ENCODE assay signal across 20 cellular contexts in genomic region chrX:30906726-30907125, GRCh38. TPM values are rescaled to one million over a fixed set of nuclear protein-coding genes. Genes with fewer than 3 reads are reported as not detected.
DNase-seq lines count a peak whose midpoint lies in the region; ATAC-seq, FAIRE-seq and TF ChIP-seq lines count a peak whose summit lies in the region.
"Had no signal": no experiment of that assay in that cellular context is flagged by ENCODE, and none has a peak within 500 bp of the region (broad histone marks: within the 10 kb centered on the region; RNA-seq: fewer than 3 reads in every experiment).

No MANE protein-coding gene starts in this region.

- no peaks in the 10 kb centered on the region for H3K36me3 ChIP-seq in astrocyte (ENCODE audit: insufficient read depth, low read length)
- H3K36me3 ChIP-seq: upper lobe of right lung had no signal

- H3K4me2 ChIP-seq in astrocyte (ENCODE audit: low read length), result peak overlapping the region; percentile 50

- no peaks in the 10 kb centered on the region for H3K36me3 Mint-ChIP-seq in astrocyte (ENCODE audit: low read depth, unreplicated experiment)
- H3K36me3 Mint-ChIP-seq: activated naive CD4-positive, alpha-beta T cell treated with anti-CD3 and anti-CD28 coated beads, Interleukin-2, amount 50 U/mL, for 72 hours; CD4-positive, alpha-beta memory T cell had no signal

- H3K9me3 ChIP-seq in astrocyte (ENCODE audit: insufficient read depth, low read depth, low read length), result no peaks in the 10 kb centered on the region
- H3K9me3 ChIP-seq: upper lobe of right lung had no signal

- H3K4me3 ChIP-seq in astrocyte (ENCODE audit: insufficient read depth, low read depth, low read length), result no peak overlapping the region
- no peak overlapping the region for H3K4me3 ChIP-seq in foreskin fibroblast (ENCODE audit: low read depth in 1 of 2, low read length in 2 of 2)
- H3K4me3 ChIP-seq: upper lobe of right lung had no signal

- FAIRE-seq in astrocyte (lab: Jason Lieb, UNC), result peak; percentile 95

- H2AFZ ChIP-seq in astrocyte (ENCODE audit: low read depth, low read length), result no peak overlapping the region

- no peak overlapping the region for H3K4me3 Mint-ChIP-seq in astrocyte (ENCODE audit: unreplicated experiment)
- H3K4me3 Mint-ChIP-seq: CD4-positive, alpha-beta memory T cell; nephron progenitor cell; stimulated activated naive CD8-positive, alpha-beta T cell treated with anti-CD3 and anti-CD28 coated beads, Interleukin-15, Interleukin-2, amounts not matched to agents 100 ng/mL and 50 ng/mL, for 24 hours had no signal

- no peak for TF ChIP-seq CTCF in astrocyte (IDR thresholded peaks at IDR 0.05; ENCODE audit: insufficient read depth, low read depth, low read length)
- TF ChIP-seq CTCF in foreskin fibroblast (IDR thresholded peaks at IDR 0.05; ENCODE audit: low read depth, low read length), result no peak

- H3K4me1 ChIP-seq in astrocyte (ENCODE audit: insufficient read depth, low read length), result peaks cover 16% of the 10 kb centered on the region
- H3K4me1 ChIP-seq: upper lobe of right lung had no signal

- H3K27me3 Mint-ChIP-seq in astrocyte (ENCODE audit: low read depth, unreplicated experiment), result no peaks in the 10 kb centered on the region

- H3K9me3 Mint-ChIP-seq in astrocyte (ENCODE audit: unreplicated experiment), result peaks cover 2% of the 10 kb centered on the region
- H3K9me3 Mint-ChIP-seq: activated naive CD4-positive, alpha-beta T cell treated with anti-CD3 and anti-CD28 coated beads, Interleukin-2, amount 50 U/mL, for 72 hours; stimulated activated naive CD8-positive, alpha-beta T cell treated with anti-CD3 and anti-CD28 coated beads, Interleukin-15, Interleukin-2, amounts not matched to agents 100 ng/mL and 50 ng/mL, for 24 hours had no signal

- H3K4me1 Mint-ChIP-seq in astrocyte (ENCODE audit: low read depth, unreplicated experiment), result peaks cover 8% of the 10 kb centered on the region
- H3K4me1 Mint-ChIP-seq: nephron progenitor cell had no signal

- H3K27me3 ChIP-seq in astrocyte (ENCODE audit: insufficient read depth, low read length), result no peaks in the 10 kb centered on the region
- H3K27me3 ChIP-seq: upper lobe of right lung had no signal

- peak overlapping the region; percentile 31 for H3K9ac ChIP-seq in astrocyte (ENCODE audit: low read length)

- peak overlapping the region; percentile 87 for H3K27ac Mint-ChIP-seq in astrocyte (ENCODE audit: unreplicated experiment)
- H3K27ac Mint-ChIP-seq: activated naive CD4-positive, alpha-beta T cell treated with anti-CD3 and anti-CD28 coated beads, Interleukin-2, amount 50 U/mL, for 72 hours; CD4-positive, alpha-beta memory T cell; nephron progenitor cell; stimulated activated naive CD8-positive, alpha-beta T cell treated with anti-CD3 and anti-CD28 coated beads, Interleukin-15, Interleukin-2, amounts not matched to agents 100 ng/mL and 50 ng/mL, for 24 hours had no signal

- H3K79me2 ChIP-seq in astrocyte (ENCODE audit: insufficient read depth, low read length), result no peaks in the 10 kb centered on the region

- H4K20me1 ChIP-seq in astrocyte (ENCODE audit: insufficient read depth, low read length), result no peaks in the 10 kb centered on the region

- H3K27ac ChIP-seq in astrocyte (ENCODE audit: low read depth, low read length), result peak overlapping the region; percentile 58
- H3K27ac ChIP-seq: upper lobe of right lung had no signal

- DNase-seq in AG08395 (ENCODE audit: low spot score), result peak; percentile 50
- DNase-seq in HT1080 (ENCODE audit: low read depth), result peak; percentile 93
- DNase-seq in astrocyte (ENCODE audit: low read depth), result peak; percentile 92
- peak; percentile 7 to 36 for DNase-seq in foreskin fibroblast
- no peak for DNase-seq in NCI-H510A (lab: John Stamatoyannopoulos, UW)
- DNase-seq in activated CD4-positive, alpha-beta T cell treated with anti-CD3 and anti-CD28 coated beads for 4 hours, result no peak
- no peak for DNase-seq in cerebellar nuclear complex (lab: John Stamatoyannopoulos, UW)
- DNase-seq: activated CD4-positive, alpha-beta T cell treated with anti-CD3 and anti-CD28 coated beads, Interleukin-2, amount 50 U/mL, for 4 hours; activated T-cell treated with anti-CD3 and anti-CD28 coated beads, Interleukin-2, amount 50 U/mL, for 1 hour; CD4-positive, alpha-beta memory T cell; central memory CD4-positive, alpha-beta T cell; DMS79; mesenchymal stem cell; NCI-H1436; NCI-H345; nephron progenitor cell; upper lobe of right lung had no signal

- no peak for ATAC-seq in HG02623 (IDR thresholded peaks at IDR 0.05; ENCODE audit: unreplicated experiment)
- ATAC-seq: activated naive CD4-positive, alpha-beta T cell treated with anti-CD3 and anti-CD28 coated beads, Interleukin-2, amount 50 U/mL, for 72 hours; upper lobe of right lung had no signal

RNA-seq across cellular contexts. Expression of gene TAB3, which starts 17.7 kb away (rescaled TPM):
- 18.6 and 22.0 TPM in 2 replicates for total RNA-seq in HT1080 (2014; rRNA removed; shearing (Covaris generic))
- polyA plus RNA-seq in HT1080 (2015; cell fraction: cytosol; rRNA removed), result 16.8 and 24.7 TPM in 2 replicates
- 18.0 and 21.8 TPM in 2 replicates for polyA plus RNA-seq in HT1080 (2015; cell fraction: nucleus; rRNA removed)
- total RNA-seq in astrocyte, result 17.7 and 19.3 TPM in 2 replicates

Comparison
In these comparisons a context has a peak if more than half of its experiments do, and no peak if none do; other contexts are left out.
1. DNase-seq: peak in AG08395 (single experiment), HT1080 (single experiment), astrocyte (single experiment) and foreskin fibroblast (2 of 2); none in NCI-H510A (single experiment), activated CD4-positive, alpha-beta T cell treated with anti-CD3 and anti-CD28 coated beads for 4 hours (0 of 2) and cerebellar nuclear complex (0 of 2).